ENCODE assay signal across 33 cellular contexts in the genomic region with DNA sequence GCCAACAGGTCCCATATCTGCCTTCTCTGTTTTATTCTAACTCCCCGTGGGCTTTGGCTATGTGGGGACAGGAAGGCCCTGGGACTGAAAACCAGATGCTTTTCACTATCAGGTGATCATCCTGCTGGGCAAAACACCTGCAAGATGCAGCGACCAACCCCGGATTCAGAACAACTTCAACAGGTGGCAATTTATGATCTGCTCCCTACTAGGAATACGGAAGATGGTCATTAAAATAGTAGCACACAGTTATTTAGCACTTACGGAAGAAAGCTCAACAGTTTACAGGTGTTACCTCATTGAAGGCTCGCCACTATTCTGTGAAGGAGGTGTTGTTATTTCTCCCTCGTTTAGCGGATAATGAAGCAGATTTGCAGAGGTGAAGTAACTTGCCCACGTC. TPM values are rescaled to one million over a fixed set of nuclear protein-coding genes. Genes with fewer than 3 reads are reported as not detected.
"Had no signal": no experiment of that assay in that cellular context is flagged by ENCODE, and none has a peak within 500 bp of the region (broad histone marks: within the 10 kb centered on the region; RNA-seq: fewer than 3 reads in every experiment).

No MANE protein-coding gene starts in this region.

- H3K4me3 ChIP-seq: adrenal gland, cardiac muscle cell, esophagus muscularis mucosa, left ventricle myocardium inferior, lung, ovary, prostate gland, sigmoid colon, smooth muscle cell, tibial nerve had no signal

- H3K27me3 Mint-ChIP-seq: activated CD4-positive, alpha-beta T cell treated with anti-CD3 and anti-CD28 coated beads for 36 hours; activated naive CD8-positive, alpha-beta T cell; brain; naive B cell; stimulated activated memory B cell treated with anti-CD40 and anti-IgM and Interleukin-4, amounts not matched to agents 10 μg/mL and 1 μg/mL and 100 μg/mL, for 72 hours; stimulated activated naive CD8-positive, alpha-beta T cell treated with anti-CD3 and anti-CD28 coated beads, Interleukin-15, amount 100 ng/mL, for 72 hours had no signal

- H3K27me3 ChIP-seq: adrenal gland, ascending aorta, cardiac muscle cell, esophagus muscularis mucosa, foreskin keratinocyte, heart left ventricle, ovary, sigmoid colon, tibial nerve had no signal

- DNase-seq: activated CD4-positive, alpha-beta T cell treated with anti-CD3 and anti-CD28 coated beads for 36 hours; activated CD4-positive, CD25-positive, alpha-beta regulatory T cell; activated CD8-positive, alpha-beta memory T cell treated with anti-CD3 and anti-CD28 coated beads for 24 hours; activated effector memory CD4-positive, alpha-beta T cell treated with Interleukin-2 at 50 U/mL for 16 hours; activated naive CD4-positive, alpha-beta T cell treated with Interleukin-2 at 50 U/mL for 16 hours; foreskin keratinocyte; heart left ventricle; immature natural killer cell; left ventricle myocardium inferior; naive B cell; nephron progenitor cell; ovary; stimulated activated CD4-positive, alpha-beta T cell treated with anti-CD3 and anti-CD28 coated beads, Interleukin-1b, Interleukin-23, amount 100 ng/mL, for 48 hours; stimulated activated CD4-positive, alpha-beta T cell treated with anti-CD3 and anti-CD28 coated beads, Interleukin-4, amount 100 ng/mL, for 4 hours; stimulated activated CD8-positive, alpha-beta memory T cell treated with anti-CD3 and anti-CD28 coated beads, Interleukin-4, amount 100 ng/mL, for 48 hours; stimulated activated naive CD8-positive, alpha-beta T cell treated with anti-CD3 and anti-CD28 coated beads, Interleukin-15, amount 100 ng/mL, for 72 hours; T-helper 1 cell had no signal

- H3K9me3 Mint-ChIP-seq: immature natural killer cell; naive B cell; nephron progenitor cell; stimulated activated memory B cell treated with anti-CD40 and anti-IgM and Interleukin-4, amounts not matched to agents 10 μg/mL and 1 μg/mL and 100 μg/mL, for 72 hours; stimulated activated naive CD8-positive, alpha-beta T cell treated with anti-CD3 and anti-CD28 coated beads, Interleukin-15, amount 100 ng/mL, for 72 hours; T-helper 2 cell treated with Interferon-gamma antibody and Interleukin-4, amounts not matched to agents 5 μg/mL and 100 μg/mL, for 36 hours had no signal

- H3K4me1 ChIP-seq: prostate gland had no signal

- H3K27ac Mint-ChIP-seq: activated CD4-positive, alpha-beta T cell treated with anti-CD3 and anti-CD28 coated beads for 36 hours; activated naive CD8-positive, alpha-beta T cell; immature natural killer cell; nephron progenitor cell; stimulated activated memory B cell treated with anti-CD40 and anti-IgM and Interleukin-4, amounts not matched to agents 10 μg/mL and 1 μg/mL and 100 μg/mL, for 72 hours; stimulated activated naive CD8-positive, alpha-beta T cell treated with anti-CD3 and anti-CD28 coated beads, Interleukin-15, amount 100 ng/mL, for 72 hours; T-helper 2 cell treated with Interferon-gamma antibody and Interleukin-4, amounts not matched to agents 5 μg/mL and 100 μg/mL, for 36 hours had no signal

- H3K36me3 ChIP-seq: adrenal gland, ascending aorta, cardiac muscle cell, esophagus muscularis mucosa, heart left ventricle, left ventricle myocardium inferior, ovary, prostate gland, sigmoid colon had no signal

- H3K9me3 ChIP-seq: adrenal gland, ascending aorta, esophagus muscularis mucosa, heart left ventricle, left ventricle myocardium inferior, ovary, prostate gland, sigmoid colon had no signal

- ATAC-seq: activated CD4-positive, alpha-beta T cell treated with anti-CD3 and anti-CD28 coated beads for 36 hours; stimulated activated memory B cell treated with anti-CD40 and anti-IgM and Interleukin-4, amounts not matched to agents 10 μg/mL and 1 μg/mL and 100 μg/mL, for 72 hours; stimulated activated naive CD8-positive, alpha-beta T cell treated with anti-CD3 and anti-CD28 coated beads, Interleukin-15, amount 100 ng/mL, for 72 hours had no signal

- H3K36me3 Mint-ChIP-seq: brain had no signal

- H3K4me1 Mint-ChIP-seq: activated CD4-positive, alpha-beta T cell treated with anti-CD3 and anti-CD28 coated beads for 36 hours; brain; immature natural killer cell; naive B cell; nephron progenitor cell; stimulated activated naive CD8-positive, alpha-beta T cell treated with anti-CD3 and anti-CD28 coated beads, Interleukin-15, amount 100 ng/mL, for 72 hours had no signal

- H3K27ac ChIP-seq: adrenal gland, cardiac muscle cell, foreskin keratinocyte, heart left ventricle, left ventricle myocardium inferior, ovary, prostate gland, sigmoid colon had no signal

- H3K4me3 Mint-ChIP-seq: activated CD4-positive, alpha-beta T cell treated with anti-CD3 and anti-CD28 coated beads for 36 hours; activated naive CD8-positive, alpha-beta T cell; brain; immature natural killer cell; nephron progenitor cell; stimulated activated memory B cell treated with anti-CD40 and anti-IgM and Interleukin-4, amounts not matched to agents 10 μg/mL and 1 μg/mL and 100 μg/mL, for 72 hours; stimulated activated naive CD8-positive, alpha-beta T cell treated with anti-CD3 and anti-CD28 coated beads, Interleukin-15, amount 100 ng/mL, for 72 hours; T-helper 2 cell treated with Interferon-gamma antibody and Interleukin-4, amounts not matched to agents 5 μg/mL and 100 μg/mL, for 36 hours had no signal

RNA-seq across cellular contexts. Expression of gene SLC5A11, which starts 7.8 kb away (rescaled TPM):
- total RNA-seq: activated CD4-positive, alpha-beta T cell treated with anti-CD3 and anti-CD28 coated beads for 36 hours; ascending aorta; cardiac muscle cell; cerebellum; esophagus muscularis mucosa; foreskin keratinocyte; kidney epithelial cell; prostate gland; smooth muscle cell; tibial nerve; urinary bladder had no signal
- polyA plus RNA-seq: cardiac muscle cell, foreskin keratinocyte, heart left ventricle, immature natural killer cell, smooth muscle cell had no signal
